In the genomic region with DNA sequence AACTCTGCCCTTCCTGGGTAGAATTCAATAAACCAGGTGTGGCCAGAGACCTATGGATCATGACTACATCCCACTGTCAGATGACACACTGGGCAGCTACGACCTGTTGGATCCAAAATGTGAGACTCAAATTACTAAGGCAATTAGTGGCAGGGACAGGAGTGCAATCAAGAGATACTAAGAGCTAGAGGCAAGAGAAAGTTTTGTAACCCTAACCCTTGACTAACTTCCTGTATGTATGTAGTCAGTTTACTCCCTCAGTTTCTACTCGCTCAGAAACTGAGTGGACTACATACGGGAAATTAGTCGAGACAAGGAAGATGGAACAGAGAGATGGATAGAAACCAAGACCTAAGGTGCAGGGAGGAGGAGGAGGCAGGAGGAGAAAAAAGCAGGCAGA, we compare ENCODE assay signal across 23 cellular contexts. TPM values are rescaled to one million over a fixed set of nuclear protein-coding genes. Genes with fewer than 3 reads are reported as not detected.
DNase-seq lines count a peak whose midpoint lies in the region; ATAC-seq and TF ChIP-seq lines count a peak whose summit lies in the region.
"Had no signal": no experiment of that assay in that cellular context is flagged by ENCODE, and none has a peak within 500 bp of the region (broad histone marks: within the 10 kb centered on the region; RNA-seq: fewer than 3 reads in every experiment).

No MANE protein-coding gene starts in this region.

- H3K4me1 Mint-ChIP-seq in MCF 10A (ENCODE audit: insufficient read depth, unreplicated experiment) (peaks cover 2% of the 10 kb centered on the region), nephron (peaks cover 58% of the 10 kb centered on the region)

- H3K27ac ChIP-seq in mammary epithelial cell (ENCODE audit: insufficient read depth, low read depth, low read length) (peak overlapping the region; percentile 41), caudate nucleus (ENCODE audit: low read depth, low read length) (peak overlapping the region; percentile 78), WERI-Rb-1 (no peak overlapping the region), body of pancreas (no peak overlapping the region)
- H3K27ac ChIP-seq: heart left ventricle had no signal

- H3K79me2 ChIP-seq in mammary epithelial cell (ENCODE audit: insufficient read depth, low read length) = no peaks in the 10 kb centered on the region

- H3K27me3 Mint-ChIP-seq in MCF 10A (ENCODE audit: insufficient read depth, unreplicated experiment) (no peaks in the 10 kb centered on the region), nephron (ENCODE audit: low read depth) (peaks cover 17% of the 10 kb centered on the region)

- H3K4me3 Mint-ChIP-seq in MCF 10A (ENCODE audit: unreplicated experiment) (no peak overlapping the region), nephron (peak overlapping the region in 1 of 3 experiments; percentile 19)
- H3K4me3 Mint-ChIP-seq: activated T-cell treated with anti-CD3 and anti-CD28 coated beads, Interleukin-2, amount 50 U/mL, for 24 hours; effector memory CD8-positive, alpha-beta T cell; T-helper 2 cell treated with Interferon-gamma antibody and Interleukin-4, amounts not matched to agents 5 μg/mL and 100 μg/mL, for 36 hours had no signal

- peaks cover 38% of the 10 kb centered on the region for H3K4me1 ChIP-seq in mammary epithelial cell (ENCODE audit: insufficient read depth, low read length)
- peaks cover 19% of the 10 kb centered on the region for H3K4me1 ChIP-seq in body of pancreas

- CTCF ChIA-PET in mammary epithelial cell (lab: Charles Lee; ENCODE audit: low non-redundant PET) = no interaction called here
- CTCF ChIA-PET in MCF 10A (lab: Yijun Ruan, JAX) = interaction anchor here (0.7 to 10.2 kb wide), 8 partner anchors 14 to 590 kb away, joined by 3 to 182 read pairs (median 4); no protein-coding TSS in a partner anchor

- no peak overlapping the region for H3K4me2 ChIP-seq in mammary epithelial cell (ENCODE audit: insufficient read depth, low read depth, low read length)

- H3K9me3 ChIP-seq in mammary epithelial cell (replicated peaks; ENCODE audit: insufficient read depth, low read length) = no peaks in the 10 kb centered on the region
- no peaks in the 10 kb centered on the region for H3K9me3 ChIP-seq in WERI-Rb-1 (ENCODE audit: severe bottlenecking)
- no peaks in the 10 kb centered on the region for H3K9me3 ChIP-seq in body of pancreas
- H3K9me3 ChIP-seq: heart left ventricle had no signal

- TF ChIP-seq CTCF in mammary epithelial cell (conservative IDR thresholded peaks at IDR 0.05 in 1 of 2, IDR thresholded peaks at IDR 0.05 in 1 of 2; ENCODE audit: extremely low read depth in 1 of 2, insufficient read depth in 1 of 2, low read depth in 1 of 2, low read length in 2 of 2) (no peak), MCF 10A (IDR thresholded peaks at IDR 0.05; ENCODE audit: unreplicated experiment) (no peak), nephron (IDR thresholded peaks at IDR 0.05; ENCODE audit: unreplicated experiment in 3 of 3) (no peak), WERI-Rb-1 (IDR thresholded peaks at IDR 0.05; ENCODE audit: low read depth, low read length) (no peak), body of pancreas (IDR thresholded peaks at IDR 0.05) (no peak)

- peak overlapping the region; percentile 41 for H2AFZ ChIP-seq in mammary epithelial cell (ENCODE audit: low read depth, low read length)

- no peak for TF ChIP-seq POLR2A in body of pancreas (IDR thresholded peaks at IDR 0.05)

- ATAC-seq in body of pancreas (no peak), HG02759 (IDR thresholded peaks at IDR 0.05; ENCODE audit: unreplicated experiment) (no peak)
- ATAC-seq: effector memory CD8-positive, alpha-beta T cell; heart left ventricle; left ventricle myocardium superior; Panc1 had no signal

- H3K27ac Mint-ChIP-seq in MCF 10A (ENCODE audit: low read depth, unreplicated experiment) = no peak overlapping the region
- peak overlapping the region; percentile 4 to 16 (median 6) for H3K27ac Mint-ChIP-seq in nephron
- H3K27ac Mint-ChIP-seq: activated T-cell treated with anti-CD3 and anti-CD28 coated beads, Interleukin-2, amount 50 U/mL, for 24 hours; effector memory CD8-positive, alpha-beta T cell; T-helper 2 cell treated with Interferon-gamma antibody and Interleukin-4, amounts not matched to agents 5 μg/mL and 100 μg/mL, for 36 hours had no signal

- 37% methylated on average over 4 of the region's 4 CpGs for WGBS in mammary epithelial cell (ENCODE audit: low coverage, missing lambda C conversion rate)
- 71 to 72% methylated on average over 4 of the region's 4 CpGs for WGBS in body of pancreas, 2 donors

- H3K36me3 ChIP-seq in mammary epithelial cell (ENCODE audit: insufficient read depth, low read length) (no peaks in the 10 kb centered on the region), WERI-Rb-1 (no peaks in the 10 kb centered on the region), body of pancreas (replicated peaks in 1 of 2; ENCODE audit: insufficient read depth in 1 of 2, low read depth in 2 of 2) (no peaks in the 10 kb centered on the region)

- POLR2A ChIA-PET in MCF 10A (lab: Yijun Ruan, JAX) = interaction anchor here (1.2 kb wide), 1 partner anchor 11 kb away, joined by 3 read pairs; no protein-coding TSS in a partner anchor

- dilution Hi-C loops in mammary epithelial cell (cut with HindIII; ENCODE audit: low sequenced_read_pairs) = no loop called here

- H4K20me1 ChIP-seq in mammary epithelial cell (ENCODE audit: insufficient read depth, low read length) = no peaks in the 10 kb centered on the region
- H4K20me1 ChIP-seq: BLaER1 treated with 17β-estradiol and CSF1 and Interleukin-3, amounts not matched to agents 10 nM and 100 nM had no signal

- H3K4me3 ChIP-seq in mammary epithelial cell (replicated peaks in 1 of 3; ENCODE audit: insufficient read depth in 1 of 3, low read depth in 2 of 3, low read length in 3 of 3) = no peak overlapping the region
- no peak overlapping the region for H3K4me3 ChIP-seq in WERI-Rb-1 (ENCODE audit: low read depth, low read length)
- no peak overlapping the region for H3K4me3 ChIP-seq in body of pancreas
- H3K4me3 ChIP-seq: BLaER1 treated with 17β-estradiol and CSF1 and Interleukin-3, amounts not matched to agents 10 nM and 100 nM; heart left ventricle had no signal

- BruUV-seq in mammary epithelial cell (replicated peaks; lab: Mats Ljungman, UMichigan) (no TSS peak), MCF 10A (replicated peaks; lab: Mats Ljungman, UMichigan) (no TSS peak)

- intact Hi-C loops in mammary epithelial cell (cut with micrococcal nuclease) (no loop called here), MCF 10A (cut with micrococcal nuclease) (no loop called here), body of pancreas (cut with DNase I) (no loop called here)

- in situ Hi-C loops in mammary epithelial cell (cut with MboI; ENCODE audit: low sequenced_read_pairs in 2 of 2) = no loop called here

- no peak overlapping the region for H3K9ac ChIP-seq in mammary epithelial cell (ENCODE audit: insufficient read depth, low read length)

- H3K9me3 Mint-ChIP-seq in MCF 10A (ENCODE audit: unreplicated experiment) = no peaks in the 10 kb centered on the region
- H3K9me3 Mint-ChIP-seq in nephron = no peaks in the 10 kb centered on the region
- H3K9me3 Mint-ChIP-seq: activated T-cell treated with anti-CD3 and anti-CD28 coated beads, Interleukin-2, amount 50 U/mL, for 24 hours; effector memory CD8-positive, alpha-beta T cell; T-helper 2 cell treated with Interferon-gamma antibody and Interleukin-4, amounts not matched to agents 5 μg/mL and 100 μg/mL, for 36 hours had no signal

- H3K36me3 Mint-ChIP-seq in MCF 10A (ENCODE audit: insufficient read depth, unreplicated experiment) (no peaks in the 10 kb centered on the region), nephron (ENCODE audit: low read depth) (peaks cover 14% of the 10 kb centered on the region)

- H3K27me3 ChIP-seq in mammary epithelial cell (ENCODE audit: insufficient read depth, low read length) = no peaks in the 10 kb centered on the region
- peaks cover 41% of the 10 kb centered on the region for H3K27me3 ChIP-seq in WERI-Rb-1 (ENCODE audit: insufficient read depth, low read depth, severe bottlenecking)
- no peaks in the 10 kb centered on the region for H3K27me3 ChIP-seq in body of pancreas
- H3K27me3 ChIP-seq: BLaER1 treated with 17β-estradiol and CSF1 and Interleukin-3, amounts not matched to agents 10 nM and 100 nM had no signal

- DNase-seq in mammary epithelial cell (peak; percentile 83), MCF 10A (ENCODE audit: unreplicated experiment) (no peak), caudate nucleus (lab: John Stamatoyannopoulos, UW) (no peak), WERI-Rb-1 (no peak), body of pancreas (no peak), superior temporal gyrus (ENCODE audit: extremely low spot score) (no peak)
- DNase-seq: activated naive CD4-positive, alpha-beta T cell treated with anti-CD3 and anti-CD28 coated beads, Interleukin-2, amount 50 U/mL, for 16 hours; activated T-cell treated with anti-CD3 and anti-CD28 coated beads, Interleukin-2, amount 50 U/mL, for 24 hours; aorta; effector memory CD8-positive, alpha-beta T cell; heart left ventricle; left ventricle myocardium superior; NCI-H1417 treated with DMSO at 0.1 percent for 48 hours; NCI-H526; retina had no signal

RNA-seq across cellular contexts. Expression of a gene that starts 2.7 kb away (rescaled TPM):
- 10 to 100 TPM; 11.3 to 17.6 TPM for total RNA-seq in mammary epithelial cell
- polyA plus RNA-seq in mammary epithelial cell = 12.3 TPM
- polyA minus RNA-seq in mammary epithelial cell = 23.6 TPM
- 1.2 and 1.6 TPM in 2 replicates for total RNA-seq in MCF 10A (2022)
- total RNA-seq in body of pancreas = 1 to 10 TPM in 1 of 2 donors, not detected in 1; 1.3 TPM

RNA-seq across cellular contexts. Expression of a gene that starts 35.6 kb away (rescaled TPM):
- total RNA-seq in mammary epithelial cell (10 to 100 TPM in 1 of 2 donors, 1 to 10 TPM in 1; 9.0 to 12.9 TPM), MCF 10A (2022) (0.79 and 0.91 TPM in 2 replicates), body of pancreas (not detected)
- 0.87 TPM for polyA plus RNA-seq in mammary epithelial cell
- polyA minus RNA-seq in mammary epithelial cell = not detected
- total RNA-seq: cerebellum, heart left ventricle, HepG2, left ventricle myocardium superior, SK-MEL-5 had no signal
- polyA plus RNA-seq: heart left ventricle, HepG2 had no signal

Comparison
In these comparisons a context has a peak if more than half of its experiments do, and no peak if none do; other contexts are left out.
1. H3K27ac ChIP-seq: peak in mammary epithelial cell (single experiment) and caudate nucleus (single experiment); none in WERI-Rb-1 (single experiment) and body of pancreas (0 of 4).